12 cellular contexts compared by ENCODE assay signal in genomic region chr16:2517954-2518605, GRCh38. TPM values are rescaled to one million over a fixed set of nuclear protein-coding genes. Genes with fewer than 3 reads are reported as not detected.
DNase-seq lines count a peak whose midpoint lies in the region; ATAC-seq and TF ChIP-seq lines count a peak whose summit lies in the region.
"Had no signal": no experiment of that assay in that cellular context is flagged by ENCODE, and none has a peak within 500 bp of the region (broad histone marks: within the 10 kb centered on the region; RNA-seq: fewer than 3 reads in every experiment).

No MANE protein-coding gene starts in this region.

- H3K4me3 ChIP-seq in adrenal gland = no peak overlapping the region
- no peak overlapping the region for H3K4me3 ChIP-seq in GM23338
- H3K4me3 ChIP-seq: pancreas had no signal

- peaks cover 24% of the 10 kb centered on the region; the same call in 1 of the 2 replicates for H3F3A ChIP-seq in GM23338 (replicated peaks; ENCODE audit: low read depth)

- peaks cover 9% of the 10 kb centered on the region for H3K36me3 Mint-ChIP-seq in activated CD8-positive, alpha-beta memory T cell treated with anti-CD3 and anti-CD28 coated beads, Interleukin-2, amount 10 ng/mL, durations not matched to agents 7 days and 5 days
- peaks cover 13% of the 10 kb centered on the region for H3K36me3 Mint-ChIP-seq in memory B cell
- H3K36me3 Mint-ChIP-seq in GM23338 (ENCODE audit: low read depth) = peaks cover 18% of the 10 kb centered on the region

- intact Hi-C loops in adrenal gland (cut with DNase I) = no loop called here

- H3K27me3 Mint-ChIP-seq in activated CD8-positive, alpha-beta memory T cell treated with anti-CD3 and anti-CD28 coated beads, Interleukin-2, amount 10 ng/mL, durations not matched to agents 7 days and 5 days = no peaks in the 10 kb centered on the region
- no peaks in the 10 kb centered on the region for H3K27me3 Mint-ChIP-seq in memory B cell
- peaks cover 28% of the 10 kb centered on the region for H3K27me3 Mint-ChIP-seq in GM23338 (ENCODE audit: insufficient read depth, low read depth, poor library complexity)

- H3K27me3 ChIP-seq in adrenal gland (no peaks in the 10 kb centered on the region), foreskin keratinocyte (no peaks in the 10 kb centered on the region), GM23338 (ENCODE audit: insufficient read depth) (no peaks in the 10 kb centered on the region)
- H3K27me3 ChIP-seq: pancreas had no signal

- TF ChIP-seq CTCF in adrenal gland (IDR thresholded peaks at IDR 0.05) (no peak), foreskin keratinocyte (conservative IDR thresholded peaks at IDR 0.05) (no peak), GM23338 (conservative IDR thresholded peaks at IDR 0.05; ENCODE audit: low read depth in 2 of 2) (no peak)

- no peak overlapping the region for H3K4me2 ChIP-seq in GM23338

- no peaks in the 10 kb centered on the region for H3K9me2 ChIP-seq in GM23338 (ENCODE audit: insufficient read depth)

- ATAC-seq in activated CD8-positive, alpha-beta memory T cell treated with anti-CD3 and anti-CD28 coated beads, Interleukin-2, amount 10 ng/mL, durations not matched to agents 7 days and 5 days = no peak
- ATAC-seq in memory B cell (ENCODE audit: low read depth) (no peak), foreskin keratinocyte (no peak), GM23338 (no peak)
- ATAC-seq: pancreas had no signal

- no peak for DNase-seq in activated CD8-positive, alpha-beta memory T cell treated with anti-CD3 and anti-CD28 coated beads, Interleukin-2, amount 10 ng/mL, durations not matched to agents 7 days and 5 days
- DNase-seq in activated CD8-positive, alpha-beta memory T cell treated with anti-CD3 and anti-CD28 coated beads, Interleukin-2, amount 50 U/mL, for 48 hours = no peak
- peak in 1 of 7 donors; percentile 25 for DNase-seq in adrenal gland
- no peak for DNase-seq in memory B cell (ENCODE audit: low spot score in 2 of 2)
- DNase-seq in foreskin keratinocyte = no peak
- DNase-seq in RPMI8226 = no peak
- no peak for DNase-seq in GM23338 (ENCODE audit: low spot score)
- DNase-seq: ACHN; activated effector memory CD4-positive, alpha-beta T cell treated with Interleukin-2 at 50 U/mL for 16 hours; NCI-H1417 treated with DMSO at 0.1 percent for 48 hours had no signal

- CTCF ChIA-PET in activated CD8-positive, alpha-beta memory T cell treated with anti-CD3 and anti-CD28 coated beads, Interleukin-2, amount 10 ng/mL, durations not matched to agents 7 days and 5 days (lab: Charles Lee) = interaction anchor here (1.7 kb wide), 1 partner anchor 17 kb away, joined by 7 read pairs; no protein-coding TSS in a partner anchor

- H3K27ac ChIP-seq in adrenal gland (peak overlapping the region in 4 of 5 donors; percentile 96 to 99 (median 98)), temporal lobe (ENCODE audit: low read depth, low read length) (peak overlapping the region; percentile 44), foreskin keratinocyte (no peak overlapping the region), GM23338 (ENCODE audit: low read depth) (no peak overlapping the region)

- H4K20me1 ChIP-seq in GM23338 (replicated peaks; ENCODE audit: insufficient read depth) = peaks cover 29% of the 10 kb centered on the region

- no peak for TF ChIP-seq POLR2A in adrenal gland (IDR thresholded peaks at IDR 0.05)

- peaks cover 55% of the 10 kb centered on the region for H3K4me1 Mint-ChIP-seq in activated CD8-positive, alpha-beta memory T cell treated with anti-CD3 and anti-CD28 coated beads, Interleukin-2, amount 10 ng/mL, durations not matched to agents 7 days and 5 days
- H3K4me1 Mint-ChIP-seq in memory B cell (peaks cover 39% of the 10 kb centered on the region), GM23338 (peaks cover 37% of the 10 kb centered on the region)

- H2AFZ ChIP-seq in GM23338 = no peak overlapping the region

- peak overlapping the region; percentile 24 for H3K27ac Mint-ChIP-seq in activated CD8-positive, alpha-beta memory T cell treated with anti-CD3 and anti-CD28 coated beads, Interleukin-2, amount 10 ng/mL, durations not matched to agents 7 days and 5 days
- H3K27ac Mint-ChIP-seq in memory B cell = peak overlapping the region; percentile 94
- no peak overlapping the region for H3K27ac Mint-ChIP-seq in GM23338

- peaks cover 49 to 64% of the 10 kb centered on the region in 2 donors for H3K4me1 ChIP-seq in adrenal gland (replicated peaks in 1 of 2)
- peaks cover 7% of the 10 kb centered on the region for H3K4me1 ChIP-seq in foreskin keratinocyte
- H3K4me1 ChIP-seq in GM23338 (ENCODE audit: insufficient read depth) = peaks cover 10% of the 10 kb centered on the region; the same call in 1 of the 2 replicates

- no peak overlapping the region for H3K4me3 Mint-ChIP-seq in activated CD8-positive, alpha-beta memory T cell treated with anti-CD3 and anti-CD28 coated beads, Interleukin-2, amount 10 ng/mL, durations not matched to agents 7 days and 5 days
- H3K4me3 Mint-ChIP-seq in memory B cell (no peak overlapping the region), GM23338 (no peak overlapping the region)

- 73 to 80% (median 74%) methylated on average over 8 to 12 of the region's 12 CpGs for WGBS in adrenal gland, 4 donors

- H3K9me3 ChIP-seq in adrenal gland (replicated peaks in 1 of 3) = no peaks in the 10 kb centered on the region
- H3K9me3 ChIP-seq: pancreas had no signal

- H3K79me2 ChIP-seq in GM23338 (replicated peaks; ENCODE audit: insufficient read depth) = peaks cover 61% of the 10 kb centered on the region

- no peaks in the 10 kb centered on the region for H3K9me3 Mint-ChIP-seq in activated CD8-positive, alpha-beta memory T cell treated with anti-CD3 and anti-CD28 coated beads, Interleukin-2, amount 10 ng/mL, durations not matched to agents 7 days and 5 days (ENCODE audit: low read depth)
- no peaks in the 10 kb centered on the region for H3K9me3 Mint-ChIP-seq in memory B cell
- no peaks in the 10 kb centered on the region; the same call in 2 of the 3 replicates for H3K9me3 Mint-ChIP-seq in GM23338

- peaks cover 0 to 9% of the 10 kb centered on the region in 2 donors for H3K36me3 ChIP-seq in adrenal gland (replicated peaks in 1 of 2)
- no peaks in the 10 kb centered on the region for H3K36me3 ChIP-seq in GM23338 (ENCODE audit: insufficient read depth)
- H3K36me3 ChIP-seq: pancreas had no signal

TF ChIP-seq in GM23338, 12 proteins besides CTCF, POLR2A, EP300 and RAD21:
- TF ChIP-seq ZNF114 (CRISPR knock-in tag; IDR thresholded peaks at IDR 0.05) (no peak), CREB1 (CRISPR knock-in tag; IDR thresholded peaks at IDR 0.05; ENCODE audit: low read depth) (no peak)

RNA-seq across cellular contexts. Expression of gene AMDHD2, which starts 2.1 kb away (rescaled TPM):
- 10 to 100 TPM; 52.5 to 54.2 TPM for total RNA-seq in activated CD8-positive, alpha-beta memory T cell treated with anti-CD3 and anti-CD28 coated beads, Interleukin-2, amount 10 ng/mL, durations not matched to agents 7 days and 5 days
- total RNA-seq in adrenal gland (100 to 1,000 TPM in 1 of 8 donors, 10 to 100 TPM in 7; 21.9 to 131 (median 68.7) TPM), temporal lobe (9.6 TPM), foreskin keratinocyte (19.0 and 20.5 TPM in 2 replicates)
- polyA plus RNA-seq in adrenal gland (100 to 1,000 TPM in 1 of 3 donors, 10 to 100 TPM in 1, 1 to 10 TPM in 1; 3.1 to 131 (median 54.6) TPM), foreskin keratinocyte (17.5 and 20.7 TPM in 2 replicates), GM23338 (2016; fragmentation: Nextera tagmentation; extraction: Ambion mirVana) (12.2 and 20.2 TPM in 2 replicates)
- 62.1 and 68.1 TPM in 2 replicates for total RNA-seq in GM23338 (2014; rRNA removed; shearing (Covaris generic))

RNA-seq across cellular contexts. Expression of gene ATP6V0C, which starts 4.3 kb away (rescaled TPM):
- 100 to 1,000 TPM; 104 to 121 TPM for total RNA-seq in activated CD8-positive, alpha-beta memory T cell treated with anti-CD3 and anti-CD28 coated beads, Interleukin-2, amount 10 ng/mL, durations not matched to agents 7 days and 5 days
- total RNA-seq in adrenal gland = 100 to 1,000 TPM in 4 of 8 donors, 10 to 100 TPM in 4; 46.9 to 318 (median 169) TPM
- polyA plus RNA-seq in adrenal gland = 100 to 1,000 TPM in 2 of 3 donors, 10 to 100 TPM in 1; 64.4 to 236 (median 172) TPM
- total RNA-seq in temporal lobe = 14.8 TPM
- total RNA-seq in foreskin keratinocyte = 69.8 and 73.3 TPM in 2 replicates
- 213 and 228 TPM in 2 replicates for polyA plus RNA-seq in foreskin keratinocyte
- total RNA-seq in GM23338 (2014; rRNA removed; shearing (Covaris generic)) = 98.2 and 109 TPM in 2 replicates
- 154 and 162 TPM in 2 replicates for polyA plus RNA-seq in GM23338 (2016; fragmentation: Nextera tagmentation; extraction: Ambion mirVana)

RNA-seq across cellular contexts. Expression of gene CEMP1, which starts 13.1 kb away (rescaled TPM):
- not detected for total RNA-seq in activated CD8-positive, alpha-beta memory T cell treated with anti-CD3 and anti-CD28 coated beads, Interleukin-2, amount 10 ng/mL, durations not matched to agents 7 days and 5 days
- total RNA-seq in adrenal gland = not detected
- polyA plus RNA-seq in adrenal gland = 1 to 10 TPM in 2 of 3 donors, not detected in 1; 1.3 to 1.4 TPM
- not detected for total RNA-seq in temporal lobe
- not detected in 2 replicates for total RNA-seq in foreskin keratinocyte
- polyA plus RNA-seq in foreskin keratinocyte = not detected in 2 replicates
- total RNA-seq in GM23338 (2014; rRNA removed; shearing (Covaris generic)) = 0.31 TPM in 1 of 2 replicates, not detected in the other
- polyA plus RNA-seq in GM23338 (2016; fragmentation: Nextera tagmentation; extraction: Ambion mirVana) = 7.5 and 10.1 TPM in 2 replicates

RNA-seq across cellular contexts. Expression of gene PDPK1, which starts 19.7 kb away (rescaled TPM):
- total RNA-seq in activated CD8-positive, alpha-beta memory T cell treated with anti-CD3 and anti-CD28 coated beads, Interleukin-2, amount 10 ng/mL, durations not matched to agents 7 days and 5 days = 10 to 100 TPM; 40.3 to 45.1 TPM
- 10 to 100 TPM; 39.2 to 68.0 (median 45.4) TPM for total RNA-seq in adrenal gland
- polyA plus RNA-seq in adrenal gland = 10 to 100 TPM; 28.9 to 69.7 (median 31.0) TPM
- total RNA-seq in temporal lobe = 29.3 TPM
- 17.6 and 19.4 TPM in 2 replicates for total RNA-seq in foreskin keratinocyte
- polyA plus RNA-seq in foreskin keratinocyte = 4.2 and 4.7 TPM in 2 replicates
- 24.9 and 25.8 TPM in 2 replicates for total RNA-seq in GM23338 (2014; rRNA removed; shearing (Covaris generic))
- polyA plus RNA-seq in GM23338 (2016; fragmentation: Nextera tagmentation; extraction: Ambion mirVana) = 13.1 and 19.3 TPM in 2 replicates

RNA-seq across cellular contexts. Expression of gene TBC1D24, which starts 43.2 kb away (rescaled TPM):
- total RNA-seq in activated CD8-positive, alpha-beta memory T cell treated with anti-CD3 and anti-CD28 coated beads, Interleukin-2, amount 10 ng/mL, durations not matched to agents 7 days and 5 days = 10 to 100 TPM; 18.7 to 23.3 TPM
- 10 to 100 TPM; 12.7 to 18.5 (median 14.7) TPM for total RNA-seq in adrenal gland
- 10 to 100 TPM in 1 of 3 donors, 1 to 10 TPM in 2; 3.9 to 13.8 (median 4.7) TPM for polyA plus RNA-seq in adrenal gland
- 22.1 TPM for total RNA-seq in temporal lobe
- total RNA-seq in foreskin keratinocyte = 7.7 and 7.8 TPM in 2 replicates
- polyA plus RNA-seq in foreskin keratinocyte = 2.5 and 2.9 TPM in 2 replicates
- total RNA-seq in GM23338 (2014; rRNA removed; shearing (Covaris generic)) = 19.3 and 21.0 TPM in 2 replicates
- 5.4 and 6.1 TPM in 2 replicates for polyA plus RNA-seq in GM23338 (2016; fragmentation: Nextera tagmentation; extraction: Ambion mirVana)

Comparison
In these comparisons a context has a peak if more than half of its experiments do, and no peak if none do; other contexts are left out.
1. H3K27ac ChIP-seq: peak in adrenal gland (4 of 5) and temporal lobe (single experiment); none in foreskin keratinocyte (single experiment) and GM23338 (single experiment).